12 cellular contexts compared by ENCODE assay signal in genomic region chr7:36742911-36743775, GRCh38. TPM values are rescaled to one million over a fixed set of nuclear protein-coding genes. Genes with fewer than 3 reads are reported as not detected.
A peak's percentile ranks its signal among the peaks of the same experiment; 100 is the strongest.
DNase-seq lines count a peak whose midpoint lies in the region; ATAC-seq and TF ChIP-seq lines count a peak whose summit lies in the region.
"Had no signal": no experiment of that assay in that cellular context is flagged by ENCODE, and none has a peak within 500 bp of the region (broad histone marks: within the 10 kb centered on the region; RNA-seq: fewer than 3 reads in every experiment).

No MANE protein-coding gene starts in this region.

- no peak for DNase-seq in natural killer cell treated with Interleukin-12 subunit alpha and Interleukin-12 subunit beta and Interleukin-15 and Interleukin-18, amount 100 ng/mL, for 72 hours (ENCODE audit: low spot score)
- DNase-seq in retina (no peak), cortex of kidney (lab: John Stamatoyannopoulos, UW) (no peak)
- no peak for DNase-seq in activated CD4-positive, alpha-beta T cell treated with anti-CD3 and anti-CD28 coated beads for 36 hours
- no peak for DNase-seq in central memory CD4-positive, alpha-beta T cell
- DNase-seq: Caco-2, NCI-H1105 had no signal

- H3K4me2 ChIP-seq in OCI-LY3 (ENCODE audit: low read length): peak overlapping the region; percentile 56

- ATAC-seq in GM18868 (IDR thresholded peaks at IDR 0.05; ENCODE audit: unreplicated experiment): peak; percentile 87
- ATAC-seq in HG02678 (IDR thresholded peaks at IDR 0.05; ENCODE audit: unreplicated experiment): peak; percentile 62
- peak in 1 of 2 donors; percentile 67 for ATAC-seq in natural killer cell treated with Interleukin-12 subunit alpha and Interleukin-12 subunit beta and Interleukin-15 and Interleukin-18, amount 100 ng/mL, for 72 hours
- no peak for ATAC-seq in activated CD4-positive, alpha-beta T cell treated with anti-CD3 and anti-CD28 coated beads for 36 hours

- H2AFZ ChIP-seq in OCI-LY3 (ENCODE audit: low read depth, low read length): no peak overlapping the region

- peaks cover 3% of the 10 kb centered on the region for H3K9me3 Mint-ChIP-seq in natural killer cell treated with Interleukin-12 subunit alpha and Interleukin-12 subunit beta and Interleukin-15 and Interleukin-18, amount 100 ng/mL, for 72 hours
- no peaks in the 10 kb centered on the region for H3K9me3 Mint-ChIP-seq in activated CD4-positive, alpha-beta T cell treated with anti-CD3 and anti-CD28 coated beads for 36 hours (ENCODE audit: low read depth)

- H3K27me3 ChIP-seq in OCI-LY3 (ENCODE audit: low read depth, low read length): no peaks in the 10 kb centered on the region

- H4K20me1 ChIP-seq in OCI-LY3 (ENCODE audit: insufficient read depth, low read length): no peaks in the 10 kb centered on the region

- TF ChIP-seq CTCF in OCI-LY3 (IDR thresholded peaks at IDR 0.05; ENCODE audit: low read depth, low read length): no peak

- H3K4me3 Mint-ChIP-seq in natural killer cell treated with Interleukin-12 subunit alpha and Interleukin-12 subunit beta and Interleukin-15 and Interleukin-18, amount 100 ng/mL, for 72 hours: peak overlapping the region; percentile 44
- no peak overlapping the region for H3K4me3 Mint-ChIP-seq in activated CD4-positive, alpha-beta T cell treated with anti-CD3 and anti-CD28 coated beads for 36 hours

- H3K4me1 ChIP-seq in OCI-LY3 (ENCODE audit: low read length): peaks cover 76% of the 10 kb centered on the region
- H3K4me1 ChIP-seq: Caco-2 had no signal

- no peaks in the 10 kb centered on the region for H3K9me3 ChIP-seq in OCI-LY3 (ENCODE audit: insufficient read depth, low read length)
- H3K9me3 ChIP-seq: Caco-2 had no signal

- H3K9ac ChIP-seq in OCI-LY3 (ENCODE audit: low read length): no peak overlapping the region

- H3K27ac Mint-ChIP-seq in natural killer cell treated with Interleukin-12 subunit alpha and Interleukin-12 subunit beta and Interleukin-15 and Interleukin-18, amount 100 ng/mL, for 72 hours: peak overlapping the region; percentile 69 to 88
- H3K27ac Mint-ChIP-seq in activated CD4-positive, alpha-beta T cell treated with anti-CD3 and anti-CD28 coated beads for 36 hours: no peak overlapping the region

- H3K79me2 ChIP-seq in OCI-LY3 (ENCODE audit: low read length): no peaks in the 10 kb centered on the region

- H3K4me3 ChIP-seq in OCI-LY3 (ENCODE audit: low read length): peak overlapping the region; percentile 9; the same call in 1 of the 2 replicates

- intact Hi-C loops in activated CD4-positive, alpha-beta T cell treated with anti-CD3 and anti-CD28 coated beads for 36 hours (cut with DNase I, micrococcal nuclease): no loop called here

- H3K36me3 ChIP-seq in OCI-LY3 (replicated peaks; ENCODE audit: low read depth, low read length): no peaks in the 10 kb centered on the region

- peaks cover 48 to 59% of the 10 kb centered on the region in 2 donors for H3K4me1 Mint-ChIP-seq in natural killer cell treated with Interleukin-12 subunit alpha and Interleukin-12 subunit beta and Interleukin-15 and Interleukin-18, amount 100 ng/mL, for 72 hours (ENCODE audit: low read depth in 2 of 2)
- H3K4me1 Mint-ChIP-seq in activated CD4-positive, alpha-beta T cell treated with anti-CD3 and anti-CD28 coated beads for 36 hours: peaks cover 11% of the 10 kb centered on the region

- H3K36me3 Mint-ChIP-seq in natural killer cell treated with Interleukin-12 subunit alpha and Interleukin-12 subunit beta and Interleukin-15 and Interleukin-18, amount 100 ng/mL, for 72 hours: peaks cover 6% of the 10 kb centered on the region
- no peaks in the 10 kb centered on the region for H3K36me3 Mint-ChIP-seq in activated CD4-positive, alpha-beta T cell treated with anti-CD3 and anti-CD28 coated beads for 36 hours (ENCODE audit: low read depth)

- CTCF ChIA-PET in activated CD4-positive, alpha-beta T cell treated with anti-CD3 and anti-CD28 coated beads for 36 hours (lab: Charles Lee): interaction anchor here (0.7 to 1.4 kb wide), 2 partner anchors 61 to 305 kb away, joined by 3 to 6 read pairs; no protein-coding TSS in a partner anchor

- POLR2A ChIA-PET in activated CD4-positive, alpha-beta T cell treated with anti-CD3 and anti-CD28 coated beads for 36 hours (lab: Charles Lee): no interaction called here

- peak overlapping the region; percentile 64 for H3K27ac ChIP-seq in OCI-LY3 (ENCODE audit: low read length)
- H3K27ac ChIP-seq: epithelial cell of prostate had no signal

- no peaks in the 10 kb centered on the region for H3K27me3 Mint-ChIP-seq in natural killer cell treated with Interleukin-12 subunit alpha and Interleukin-12 subunit beta and Interleukin-15 and Interleukin-18, amount 100 ng/mL, for 72 hours
- H3K27me3 Mint-ChIP-seq in activated CD4-positive, alpha-beta T cell treated with anti-CD3 and anti-CD28 coated beads for 36 hours: no peaks in the 10 kb centered on the region

RNA-seq across cellular contexts. Expression of gene AOAH, which starts 18.8 kb away (rescaled TPM):
- total RNA-seq in natural killer cell treated with Interleukin-12 subunit alpha and Interleukin-12 subunit beta and Interleukin-15 and Interleukin-18, amount 100 ng/mL, for 72 hours: 100 to 1,000 TPM; 108 to 136 TPM
- total RNA-seq in activated CD4-positive, alpha-beta T cell treated with anti-CD3 and anti-CD28 coated beads for 36 hours: 10 to 100 TPM in 1 of 2 experiments, 1 to 10 TPM in 1; 9.2 to 10.0 TPM
- total RNA-seq: Caco-2, RPMI7951 had no signal

Comparison
In these comparisons a context has a peak if more than half of its experiments do, and no peak if none do; other contexts are left out.
1. RNA of gene AOAH, which starts 18.8 kb away (total RNA-seq): 108 to 136 TPM in natural killer cell treated with Interleukin-12 subunit alpha and Interleukin-12 subunit beta and Interleukin-15 and Interleukin-18, amount 100 ng/mL, for 72 hours; 9.2 to 10.0 TPM in activated CD4-positive, alpha-beta T cell treated with anti-CD3 and anti-CD28 coated beads for 36 hours; every median in the first group is over 4 times any median in the second.